19 cellular contexts compared by ENCODE assay signal in genomic region chr4:6799091-6799490, GRCh38.
"Had no signal": no experiment of that assay in that cellular context is flagged by ENCODE, and none has a peak within 500 bp of the region (broad histone marks: within the 10 kb centered on the region; RNA-seq: fewer than 3 reads in every experiment).

No MANE protein-coding gene starts in this region.

- H3K27ac ChIP-seq: coronary artery, heart right ventricle, testis, uterus had no signal

- H3K4me3 Mint-ChIP-seq: endodermal cell, memory B cell, T-helper 17 cell had no signal

- H3K4me3 ChIP-seq: coronary artery, heart right ventricle, testis, uterus had no signal

- H3K27ac Mint-ChIP-seq: endodermal cell, memory B cell, T-helper 17 cell had no signal

- H3K27me3 Mint-ChIP-seq: memory B cell, T-helper 17 cell had no signal

- H3K9me3 ChIP-seq: heart right ventricle, testis, uterus had no signal

- H3K36me3 ChIP-seq: uterus had no signal

- DNase-seq: activated CD4-positive, alpha-beta T cell treated with anti-CD3 and anti-CD28 coated beads for 48 hours; activated CD4-positive, CD25-positive, alpha-beta regulatory T cell; activated CD8-positive, alpha-beta memory T cell treated with anti-CD3 and anti-CD28 coated beads for 24 hours; activated gamma-delta T cell treated with Interleukin-2 at 50 U/mL for 16 hours; endodermal cell; heart right ventricle; left colon; occipital lobe; retina; stimulated activated CD4-positive, alpha-beta T cell treated with anti-CD3 and anti-CD28 coated beads, Interleukin-2, amount 100 ng/mL, for 48 hours; stimulated activated naive CD4-positive, alpha-beta T cell; SW 1271; T-helper 17 cell; testis; trophoblast cell; uterus had no signal

- H3K4me1 ChIP-seq: testis had no signal

- ATAC-seq: activated naive CD4-positive, alpha-beta T cell treated with anti-CD3 and anti-CD28 coated beads, Interleukin-2, amount 50 U/mL, for 72 hours; heart right ventricle; left colon; T-helper 17 cell had no signal

- H3K27me3 ChIP-seq: heart right ventricle, testis, uterus had no signal

- H3K9me3 Mint-ChIP-seq: activated naive CD4-positive, alpha-beta T cell treated with anti-CD3 and anti-CD28 coated beads, Interleukin-2, amount 50 U/mL, for 72 hours; endodermal cell; memory B cell had no signal

- H3K36me3 Mint-ChIP-seq: activated naive CD4-positive, alpha-beta T cell treated with anti-CD3 and anti-CD28 coated beads, Interleukin-2, amount 50 U/mL, for 72 hours had no signal
